35 cellular contexts compared by ENCODE assay signal in the genomic region with DNA sequence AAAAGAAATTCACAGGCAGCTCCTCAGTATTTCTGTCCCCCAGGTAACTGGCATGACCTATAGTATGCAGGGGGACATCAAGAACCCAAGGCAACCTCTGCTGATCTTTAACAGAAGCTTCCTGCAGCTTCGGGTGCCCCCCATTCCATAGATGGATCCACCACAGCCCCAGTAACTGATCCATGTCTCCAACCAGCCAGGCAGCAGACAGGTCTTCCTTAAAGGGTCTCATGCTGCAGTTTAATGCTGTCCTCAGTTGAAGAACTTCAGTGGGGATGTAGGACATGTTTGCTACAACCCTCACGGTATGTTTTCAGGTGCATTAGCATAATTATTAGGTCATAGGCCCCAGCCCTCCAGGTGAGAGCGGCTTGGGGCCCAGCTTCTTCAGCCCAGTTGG.
"Had no signal": no experiment of that assay in that cellular context is flagged by ENCODE, and none has a peak within 500 bp of the region (broad histone marks: within the 10 kb centered on the region; RNA-seq: fewer than 3 reads in every experiment).

No MANE protein-coding gene starts in this region.

- H3K4me1 ChIP-seq: ascending aorta had no signal

- H3K4me1 Mint-ChIP-seq: WTC11 had no signal

- H3K36me3 Mint-ChIP-seq: activated naive CD4-positive, alpha-beta T cell treated with anti-CD3 and anti-CD28 coated beads, Interleukin-2, amount 50 U/mL, for 24 hours; activated naive CD8-positive, alpha-beta T cell; WTC11 had no signal

- H3K9me3 Mint-ChIP-seq: activated CD4-positive, alpha-beta memory T cell treated with anti-CD3 and anti-CD28 coated beads, Interleukin-2, amount 10 ng/mL, durations not matched to agents 7 days and 5 days; activated naive CD4-positive, alpha-beta T cell treated with anti-CD3 and anti-CD28 coated beads, Interleukin-2, amount 50 U/mL, for 24 hours; activated naive CD8-positive, alpha-beta T cell treated with anti-CD3 and anti-CD28 coated beads, Interleukin-2, amount 10 ng/mL, durations not matched to agents 7 days and 5 days; activated naive CD8-positive, alpha-beta T cell treated with anti-CD3 and anti-CD28 coated beads, Interleukin-2, amount 50 U/mL, for 24 hours; activated T-cell treated with anti-CD3 and anti-CD28 coated beads, Interleukin-2, amount 50 U/mL, for 24 hours; activated T-helper 2 cell treated with anti-CD3 and anti-CD28 coated beads, Interferon-gamma antibody, Interleukin-2, Interleukin-4, amounts not matched to agents 10 μg/mL and 5 μg/mL and 100 μg/mL, durations not matched to agents 14 hours and 24 hours and 36 hours; central memory CD8-positive, alpha-beta T cell; T-helper 1 cell treated with Interleukin-12 subunit alpha and Interleukin-12 subunit beta and Interleukin-4 antibody, amounts not matched to agents 30 μg/mL and 1 μg/mL, for 36 hours; WTC11 had no signal

- H3K36me3 ChIP-seq: ascending aorta, cardiac muscle cell, WERI-Rb-1 had no signal

- H3K27ac Mint-ChIP-seq: activated CD4-positive, alpha-beta memory T cell treated with anti-CD3 and anti-CD28 coated beads, Interleukin-2, amount 10 ng/mL, durations not matched to agents 7 days and 5 days; activated CD4-positive, alpha-beta T cell treated with anti-CD3 and anti-CD28 coated beads for 36 hours; activated CD4-positive, alpha-beta T cell treated with anti-CD3 and anti-CD28 coated beads, Interleukin-2, amount 10 ng/mL, durations not matched to agents 7 days and 5 days; activated CD8-positive, alpha-beta T cell treated with anti-CD3 and anti-CD28 coated beads, Interleukin-2, amount 10 ng/mL, durations not matched to agents 7 days and 5 days; activated naive CD4-positive, alpha-beta T cell treated with anti-CD3 and anti-CD28 coated beads, Interleukin-2, amount 10 ng/mL, durations not matched to agents 7 days and 5 days; activated naive CD4-positive, alpha-beta T cell treated with anti-CD3 and anti-CD28 coated beads, Interleukin-2, amount 50 U/mL, for 24 hours; activated naive CD8-positive, alpha-beta T cell; activated naive CD8-positive, alpha-beta T cell treated with anti-CD3 and anti-CD28 coated beads, Interleukin-2, amount 10 ng/mL, durations not matched to agents 7 days and 5 days; activated naive CD8-positive, alpha-beta T cell treated with anti-CD3 and anti-CD28 coated beads, Interleukin-2, amount 50 U/mL, for 24 hours; activated T-cell treated with anti-CD3 and anti-CD28 coated beads, Interleukin-2, amount 50 U/mL, for 24 hours; activated T-helper 2 cell treated with anti-CD3 and anti-CD28 coated beads, Interferon-gamma antibody, Interleukin-2, Interleukin-4, amounts not matched to agents 10 μg/mL and 5 μg/mL and 100 μg/mL, durations not matched to agents 14 hours and 24 hours and 36 hours; brain; T-helper 1 cell treated with Interleukin-12 subunit alpha and Interleukin-12 subunit beta and Interleukin-4 antibody, amounts not matched to agents 30 μg/mL and 1 μg/mL, for 36 hours; T-helper 2 cell treated with Interferon-gamma antibody and Interleukin-4, amounts not matched to agents 5 μg/mL and 100 μg/mL, for 36 hours; WTC11 had no signal

- H3K27me3 ChIP-seq: ascending aorta, cardiac muscle cell had no signal

- ATAC-seq: activated CD4-positive, alpha-beta T cell treated with anti-CD3 and anti-CD28 coated beads for 36 hours; activated CD4-positive, CD25-positive, alpha-beta regulatory T cell treated with anti-CD3 and anti-CD28 coated beads, Interleukin-2, amount 50 U/mL, for 24 hours; activated CD8-positive, alpha-beta T cell treated with anti-CD3 and anti-CD28 coated beads, Interleukin-2, amount 10 ng/mL, durations not matched to agents 7 days and 5 days; activated naive CD8-positive, alpha-beta T cell treated with anti-CD3 and anti-CD28 coated beads, Interleukin-2, amount 50 U/mL, for 24 hours; WTC11 had no signal

- DNase-seq: activated CD4-positive, alpha-beta memory T cell treated with anti-CD3 and anti-CD28 coated beads, Interleukin-2, amount 10 ng/mL, durations not matched to agents 7 days and 5 days; activated CD4-positive, alpha-beta T cell treated with anti-CD3 and anti-CD28 coated beads for 1 hour; activated CD4-positive, alpha-beta T cell treated with anti-CD3 and anti-CD28 coated beads for 36 hours; activated CD4-positive, alpha-beta T cell treated with anti-CD3 and anti-CD28 coated beads for 48 hours; activated CD4-positive, alpha-beta T cell treated with anti-CD3 and anti-CD28 coated beads, Interleukin-2, amount 10 ng/mL, durations not matched to agents 7 days and 5 days; activated CD4-positive, alpha-beta T cell treated with anti-CD3 and anti-CD28 coated beads, Interleukin-2, amount 50 U/mL, for 48 hours; activated CD4-positive, CD25-positive, alpha-beta regulatory T cell; activated CD8-positive, alpha-beta T cell treated with anti-CD3 and anti-CD28 coated beads, Interleukin-2, amount 10 ng/mL, durations not matched to agents 7 days and 5 days; activated effector memory CD4-positive, alpha-beta T cell treated with Interleukin-2 at 50 U/mL for 16 hours; activated gamma-delta T cell; activated naive CD4-positive, alpha-beta T cell treated with anti-CD3 and anti-CD28 coated beads, Interleukin-2, amount 10 ng/mL, durations not matched to agents 7 days and 5 days; activated naive CD4-positive, alpha-beta T cell treated with Interleukin-2 at 50 U/mL for 16 hours; activated naive CD8-positive, alpha-beta T cell treated with anti-CD3 and anti-CD28 coated beads, Interleukin-2, amount 10 ng/mL, durations not matched to agents 7 days and 5 days; activated naive CD8-positive, alpha-beta T cell treated with anti-CD3 and anti-CD28 coated beads, Interleukin-2, amount 50 U/mL, for 24 hours; activated T-cell treated with anti-CD3 and anti-CD28 coated beads, Interleukin-2, amount 50 U/mL, for 24 hours; activated T-cell treated with anti-CD3 and anti-CD28 coated beads, Interleukin-2, amount 50 U/mL, for 48 hours; amygdala; anterior cingulate cortex; caudate nucleus; cerebellar nuclear complex; T-helper 1 cell; T-helper 2 cell; T-helper 9 cell; WERI-Rb-1 had no signal

- H3K27ac ChIP-seq: ascending aorta, cardiac muscle cell, WERI-Rb-1 had no signal

- H3K9me3 ChIP-seq: ascending aorta had no signal

- H3K4me3 Mint-ChIP-seq: activated CD4-positive, alpha-beta memory T cell treated with anti-CD3 and anti-CD28 coated beads, Interleukin-2, amount 10 ng/mL, durations not matched to agents 7 days and 5 days; activated CD4-positive, alpha-beta T cell treated with anti-CD3 and anti-CD28 coated beads for 36 hours; activated CD4-positive, alpha-beta T cell treated with anti-CD3 and anti-CD28 coated beads, Interleukin-2, amount 10 ng/mL, durations not matched to agents 7 days and 5 days; activated CD8-positive, alpha-beta T cell treated with anti-CD3 and anti-CD28 coated beads, Interleukin-2, amount 10 ng/mL, durations not matched to agents 7 days and 5 days; activated naive CD4-positive, alpha-beta T cell treated with anti-CD3 and anti-CD28 coated beads, Interleukin-2, amount 10 ng/mL, durations not matched to agents 7 days and 5 days; activated naive CD4-positive, alpha-beta T cell treated with anti-CD3 and anti-CD28 coated beads, Interleukin-2, amount 50 U/mL, for 24 hours; activated naive CD8-positive, alpha-beta T cell; activated naive CD8-positive, alpha-beta T cell treated with anti-CD3 and anti-CD28 coated beads, Interleukin-2, amount 10 ng/mL, durations not matched to agents 7 days and 5 days; activated naive CD8-positive, alpha-beta T cell treated with anti-CD3 and anti-CD28 coated beads, Interleukin-2, amount 50 U/mL, for 24 hours; activated T-cell treated with anti-CD3 and anti-CD28 coated beads, Interleukin-2, amount 50 U/mL, for 24 hours; brain; central memory CD8-positive, alpha-beta T cell; T-helper 1 cell treated with Interleukin-12 subunit alpha and Interleukin-12 subunit beta and Interleukin-4 antibody, amounts not matched to agents 30 μg/mL and 1 μg/mL, for 36 hours; T-helper 2 cell treated with Interferon-gamma antibody and Interleukin-4, amounts not matched to agents 5 μg/mL and 100 μg/mL, for 36 hours; WTC11 had no signal

- H3K4me3 ChIP-seq: ascending aorta, cardiac muscle cell had no signal

- H3K27me3 Mint-ChIP-seq: activated CD4-positive, alpha-beta T cell treated with anti-CD3 and anti-CD28 coated beads, Interleukin-2, amount 10 ng/mL, durations not matched to agents 7 days and 5 days; activated naive CD4-positive, alpha-beta T cell treated with anti-CD3 and anti-CD28 coated beads, Interleukin-2, amount 10 ng/mL, durations not matched to agents 7 days and 5 days; activated naive CD4-positive, alpha-beta T cell treated with anti-CD3 and anti-CD28 coated beads, Interleukin-2, amount 50 U/mL, for 24 hours; activated naive CD8-positive, alpha-beta T cell; activated naive CD8-positive, alpha-beta T cell treated with anti-CD3 and anti-CD28 coated beads, Interleukin-2, amount 10 ng/mL, durations not matched to agents 7 days and 5 days; activated naive CD8-positive, alpha-beta T cell treated with anti-CD3 and anti-CD28 coated beads, Interleukin-2, amount 50 U/mL, for 24 hours; activated T-cell treated with anti-CD3 and anti-CD28 coated beads, Interleukin-2, amount 50 U/mL, for 24 hours; central memory CD8-positive, alpha-beta T cell had no signal
